Comparison of ENCODE assay signal across 8 cellular contexts in genomic region chr1:17046043-17046657, GRCh38.
DNase-seq lines count a peak whose midpoint lies in the region; ATAC-seq and TF ChIP-seq lines count a peak whose summit lies in the region.

No MANE protein-coding gene starts in this region.

- peaks cover 13% of the 10 kb centered on the region for H3K4me1 ChIP-seq in OCI-LY1 (ENCODE audit: insufficient read depth, low read length, severe bottlenecking)

- H3K27ac ChIP-seq in OCI-LY1 (ENCODE audit: low read depth, low read length, poor library complexity, severe bottlenecking) (no peak overlapping the region), coronary artery (peak overlapping the region in 1 of 2 donors; percentile 9)

- H3K4me2 ChIP-seq in OCI-LY1 (ENCODE audit: low read length) = peak overlapping the region; percentile 68

- no peaks in the 10 kb centered on the region for H4K20me1 ChIP-seq in OCI-LY1 (ENCODE audit: insufficient read depth, low read length)

- H3K79me2 ChIP-seq in OCI-LY1 (ENCODE audit: insufficient read depth, low read length) = peaks cover 11% of the 10 kb centered on the region; the same call in 1 of the 2 replicates

- H3K9me3 ChIP-seq in OCI-LY1 (ENCODE audit: low read length) = no peaks in the 10 kb centered on the region

- H2AFZ ChIP-seq in OCI-LY1 (ENCODE audit: low read length) = no peak overlapping the region

- H3K4me3 ChIP-seq in HFF-Myc (replicated peaks; ENCODE audit: low read depth, low read length) (no peak overlapping the region), OCI-LY1 (ENCODE audit: low read depth, low read length, poor library complexity, severe bottlenecking) (peak overlapping the region; percentile 48), coronary artery (peak overlapping the region; percentile 23)

- peaks cover 9% of the 10 kb centered on the region for H3K36me3 Mint-ChIP-seq in memory B cell

- H3K36me3 ChIP-seq in OCI-LY1 (ENCODE audit: insufficient read depth, low read length) = peaks cover 56% of the 10 kb centered on the region

- H3K27ac Mint-ChIP-seq in memory B cell = peak overlapping the region; percentile 71

- ATAC-seq in memory B cell (ENCODE audit: low read depth) (peak; percentile 65), HG02763 (IDR thresholded peaks at IDR 0.05; ENCODE audit: unreplicated experiment) (no peak)
- no peak for ATAC-seq in activated CD4-positive, CD25-positive, alpha-beta regulatory T cell treated with anti-CD3 and anti-CD28 coated beads, Interleukin-2, amount 50 U/mL, for 24 hours

- no peaks in the 10 kb centered on the region for H3K27me3 ChIP-seq in OCI-LY1 (ENCODE audit: insufficient read depth, low read length)

- no peaks in the 10 kb centered on the region for H3K27me3 Mint-ChIP-seq in memory B cell

- TF ChIP-seq CTCF in HFF-Myc (IDR thresholded peaks at IDR 0.05; ENCODE audit: low read depth, low read length, missing control alignments) (peak; percentile 59), OCI-LY1 (IDR thresholded peaks at IDR 0.05; ENCODE audit: low read length) (peak; percentile 77), coronary artery (IDR thresholded peaks at IDR 0.05) (peak; percentile 73)

- H3K9me3 Mint-ChIP-seq in memory B cell = no peaks in the 10 kb centered on the region

- no peaks in the 10 kb centered on the region for H3K9me2 ChIP-seq in OCI-LY1 (ENCODE audit: low read depth, low read length)

- no peaks in the 10 kb centered on the region for H3F3A ChIP-seq in OCI-LY1 (ENCODE audit: insufficient read depth, low read length)

- peak overlapping the region; percentile 48 for H3K9ac ChIP-seq in OCI-LY1 (ENCODE audit: low read length)

- DNase-seq in D341Med (ENCODE audit: low spot score) (peak; percentile 50), HFF-Myc (ENCODE audit: extremely low read depth, low read depth) (peak; percentile 31), coronary artery (ENCODE audit: low spot score) (no peak), memory B cell (ENCODE audit: low spot score in 2 of 2) (peak in 1 of 2 donors; percentile 25)
- no peak for DNase-seq in stimulated activated CD4-positive, alpha-beta T cell treated with anti-CD3 and anti-CD28 coated beads, Interleukin-2, amount 100 ng/mL, for 24 hours

- H3K4me3 Mint-ChIP-seq in memory B cell = peak overlapping the region; percentile 72

- peaks cover 11% of the 10 kb centered on the region for H3K4me1 Mint-ChIP-seq in memory B cell

Comparison
In these comparisons a context has a peak if more than half of its experiments do, and no peak if none do; other contexts are left out.
1. DNase-seq: peak in D341Med (single experiment) and HFF-Myc (single experiment); none in coronary artery (single experiment) and stimulated activated CD4-positive, alpha-beta T cell treated with anti-CD3 and anti-CD28 coated beads, Interleukin-2, amount 100 ng/mL, for 24 hours (0 of 2).
2. Peak in every context shown above with its lines, with median percentiles within 50 percentile points of each other: CTCF ChIP-seq.